In the genomic region with DNA sequence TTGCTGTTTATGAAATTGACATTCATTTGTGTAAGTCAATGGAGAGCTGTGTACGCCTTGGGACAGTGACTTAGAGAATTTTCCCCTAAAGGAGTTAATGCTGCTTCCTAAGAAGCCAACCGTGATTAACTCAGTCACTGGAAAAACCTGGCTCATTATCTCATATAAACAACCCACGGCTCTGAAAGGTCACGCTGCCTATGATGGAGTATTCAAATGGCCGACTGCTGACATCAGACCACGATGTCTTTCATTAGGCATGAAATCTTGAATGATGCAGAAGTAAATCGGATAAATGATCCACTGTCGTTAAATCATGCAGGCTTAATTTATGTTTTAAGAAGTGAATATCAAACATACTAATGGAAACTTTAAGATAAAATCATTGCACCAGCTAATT, we compare ENCODE assay signal across 11 cellular contexts.
"Had no signal": no experiment of that assay in that cellular context is flagged by ENCODE, and none has a peak within 500 bp of the region (broad histone marks: within the 10 kb centered on the region; RNA-seq: fewer than 3 reads in every experiment).

No MANE protein-coding gene starts in this region.

- ATAC-seq: esophagus mucosa, SK-N-SH treated with all-trans-retinoic acid at 6 μM for 48 hours, WTC11 had no signal

- DNase-seq: activated CD4-positive, alpha-beta T cell treated with anti-CD3 and anti-CD28 coated beads, Interleukin-2, amount 10 ng/mL, durations not matched to agents 7 days and 5 days; activated CD8-positive, alpha-beta memory T cell treated with anti-CD3 and anti-CD28 coated beads for 24 hours; activated naive CD4-positive, alpha-beta T cell treated with anti-CD3 and anti-CD28 coated beads for 36 hours; adrenal gland; brain microvascular endothelial cell; glutamatergic neuron; transverse colon had no signal

- H3K27ac ChIP-seq: adrenal gland, brain microvascular endothelial cell, skin epidermis had no signal

- H3K9me3 ChIP-seq: adrenal gland, transverse colon had no signal

- H3K27me3 ChIP-seq: adrenal gland, brain microvascular endothelial cell, transverse colon had no signal

- H3K4me3 ChIP-seq: adrenal gland, skin epidermis, transverse colon had no signal

- H3K36me3 ChIP-seq: adrenal gland, brain microvascular endothelial cell, transverse colon had no signal
